In genomic region chr3:157375342-157375986, GRCh38 we compare ENCODE assay signal across 1 cellular context.
A peak's percentile ranks its signal among the peaks of the same experiment; 100 is the strongest.
TF ChIP-seq lines count a peak whose summit lies in the region.

No MANE protein-coding gene starts in this region.

TF ChIP-seq in SK-N-SH, 30 proteins besides CTCF, POLR2A, EP300 and RAD21 (continued from another document):
- TF ChIP-seq USF2 (IDR thresholded peaks at IDR 0.05; ENCODE audit: borderline replicate concordance, low read depth, low read length) (no peak), REST (IDR thresholded peaks at IDR 0.05; ENCODE audit: low read depth, low read length) (no peak), TEAD4 (IDR thresholded peaks at IDR 0.05; ENCODE audit: borderline replicate concordance, insufficient read depth) (peak; percentile 77)
- TF ChIP-seq, protein P1, sequence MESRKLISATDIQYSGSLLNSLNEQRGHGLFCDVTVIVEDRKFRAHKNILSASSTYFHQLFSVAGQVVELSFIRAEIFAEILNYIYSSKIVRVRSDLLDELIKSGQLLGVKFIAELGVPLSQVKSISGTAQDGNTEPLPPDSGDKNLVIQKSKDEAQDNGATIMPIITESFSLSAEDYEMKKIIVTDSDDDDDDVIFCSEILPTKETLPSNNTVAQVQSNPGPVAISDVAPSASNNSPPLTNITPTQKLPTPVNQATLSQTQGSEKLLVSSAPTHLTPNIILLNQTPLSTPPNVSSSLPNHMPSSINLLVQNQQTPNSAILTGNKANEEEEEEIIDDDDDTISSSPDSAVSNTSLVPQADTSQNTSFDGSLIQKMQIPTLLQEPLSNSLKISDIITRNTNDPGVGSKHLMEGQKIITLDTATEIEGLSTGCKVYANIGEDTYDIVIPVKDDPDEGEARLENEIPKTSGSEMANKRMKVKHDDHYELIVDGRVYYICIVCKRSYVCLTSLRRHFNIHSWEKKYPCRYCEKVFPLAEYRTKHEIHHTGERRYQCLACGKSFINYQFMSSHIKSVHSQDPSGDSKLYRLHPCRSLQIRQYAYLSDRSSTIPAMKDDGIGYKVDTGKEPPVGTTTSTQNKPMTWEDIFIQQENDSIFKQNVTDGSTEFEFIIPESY (IDR thresholded peaks at IDR 0.05; ENCODE audit: borderline replicate concordance, low read depth) = 0 out of 2 replicates have a peak, but pooled peaks have one; percentile 34
